In genomic region chr2:47510745-47511144, GRCh38 we compare ENCODE assay signal across 2 cellular contexts.
TF ChIP-seq lines count a peak whose summit lies in the region.

No MANE protein-coding gene starts in this region.

TF ChIP-seq in IMR-90, 13 proteins besides CTCF, POLR2A, EP300 and RAD21 (continued from another document):
- TF ChIP-seq ELK1 (IDR thresholded peaks at IDR 0.05; ENCODE audit: borderline replicate concordance, low read depth, low read length): no peak
- TF ChIP-seq MAFK (IDR thresholded peaks at IDR 0.05; ENCODE audit: low read depth, low read length): no peak
- TF ChIP-seq RCOR1 (IDR thresholded peaks at IDR 0.05; ENCODE audit: insufficient replicate concordance, low read length): no peak
- no peak for TF ChIP-seq SMC3 (IDR thresholded peaks at IDR 0.05; ENCODE audit: low read depth, low read length)
- TF ChIP-seq NFE2L2 (IDR thresholded peaks at IDR 0.05; ENCODE audit: low read depth, low read length): no peak
- no peak for TF ChIP-seq FOS (IDR thresholded peaks at IDR 0.05; ENCODE audit: low read depth, low read length)
- no peak for TF ChIP-seq MXI1 (IDR thresholded peaks at IDR 0.05; ENCODE audit: borderline replicate concordance, low read depth, low read length)
- no peak for TF ChIP-seq USF2 (IDR thresholded peaks at IDR 0.05; ENCODE audit: low read depth, low read length)
- no peak for TF ChIP-seq RFX5 (IDR thresholded peaks at IDR 0.05; ENCODE audit: low read depth, low read length)
- no peak for TF ChIP-seq MAZ (IDR thresholded peaks at IDR 0.05; ENCODE audit: borderline replicate concordance, low read depth, low read length)
- TF ChIP-seq BHLHE40 (IDR thresholded peaks at IDR 0.05; ENCODE audit: low read depth, low read length): no peak

TF ChIP-seq in K562, 482 proteins besides CTCF, POLR2A, EP300 and RAD21 (continued from another document):
- no peak for TF ChIP-seq NR0B1 (IDR thresholded peaks at IDR 0.05; ENCODE audit: partially characterized antibody)
- TF ChIP-seq SAFB (IDR thresholded peaks at IDR 0.05; ENCODE audit: borderline replicate concordance, low read depth, low read length): no peak
- TF ChIP-seq HNRNPL (IDR thresholded peaks at IDR 0.05; ENCODE audit: low read depth, low read length): no peak
- no peak for TF ChIP-seq NFIX (CRISPR knock-in tag; IDR thresholded peaks at IDR 0.05; ENCODE audit: low read depth)
- no peak for TF ChIP-seq SMAD3 (CRISPR knock-in tag; conservative IDR thresholded peaks at IDR 0.05)
- TF ChIP-seq CCNT2 (IDR thresholded peaks at IDR 0.05; ENCODE audit: borderline replicate concordance, extremely low read depth, insufficient read length, low read depth, low read length): no peak
- no peak for TF ChIP-seq HNRNPH1 (optimal IDR thresholded peaks at IDR 0.05; ENCODE audit: low read depth, low read length)
- no peak for TF ChIP-seq ZNF699 (CRISPR knock-in tag; IDR thresholded peaks at IDR 0.05; ENCODE audit: insufficient replicate concordance)
- no peak for TF ChIP-seq ZNF3 (CRISPR knock-in tag; IDR thresholded peaks at IDR 0.05)
- TF ChIP-seq TRIM25 (IDR thresholded peaks at IDR 0.05; ENCODE audit: borderline replicate concordance): no peak
- TF ChIP-seq ETV5 (CRISPR knock-in tag; IDR thresholded peaks at IDR 0.05; ENCODE audit: low read depth): no peak
- no peak for TF ChIP-seq ZNF146 (CRISPR knock-in tag; IDR thresholded peaks at IDR 0.05; ENCODE audit: unreplicated experiment)
